1 cellular context compared by ENCODE assay signal in the genomic region with DNA sequence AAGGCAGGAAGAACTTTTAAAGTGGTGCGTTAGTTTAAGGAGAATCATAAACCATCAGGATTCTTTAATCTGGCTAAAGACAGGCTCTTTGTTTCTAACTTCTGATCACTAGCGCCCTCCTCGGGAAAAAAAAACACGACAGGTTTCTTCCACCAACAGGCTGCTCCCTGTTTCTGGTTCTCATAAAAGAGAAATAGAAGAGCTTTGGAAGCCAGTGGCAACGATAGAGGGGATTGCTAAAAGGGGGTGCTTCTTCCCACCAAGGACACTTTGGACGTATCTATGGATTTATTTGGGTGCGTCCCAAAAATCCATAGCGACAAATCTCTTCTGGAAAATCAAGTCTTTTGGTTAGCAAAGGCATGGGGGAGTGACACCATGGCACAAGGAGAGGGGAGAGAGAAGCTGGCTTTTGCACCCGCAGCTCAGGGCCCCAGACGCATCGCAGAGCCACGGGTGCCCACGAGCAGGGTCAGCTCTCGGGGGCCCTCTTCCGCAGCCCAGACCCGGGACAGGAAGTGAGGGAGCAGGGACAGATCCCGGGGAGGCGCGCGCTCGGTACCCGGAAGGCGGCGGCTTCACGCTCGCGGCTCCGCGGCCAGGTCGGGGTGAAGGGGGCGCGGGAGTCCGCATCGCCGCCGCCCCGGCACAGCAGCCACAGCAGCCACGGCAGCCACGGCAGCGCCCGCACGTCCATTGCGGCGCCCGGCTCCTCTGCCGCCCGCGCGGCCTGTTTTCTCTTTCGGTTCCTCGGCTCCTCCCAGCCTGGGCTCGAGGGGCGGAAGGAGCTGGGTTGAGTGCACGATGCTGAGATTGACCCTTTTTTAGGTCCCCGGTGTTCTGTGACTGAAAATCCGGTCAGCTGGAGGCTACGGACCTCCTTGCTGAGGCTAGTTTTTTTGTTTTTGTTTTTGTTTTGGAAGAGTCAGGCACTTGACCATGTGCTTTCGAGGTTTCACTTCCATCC.
TF ChIP-seq lines count a peak whose summit lies in the region.

A gene with protein sequence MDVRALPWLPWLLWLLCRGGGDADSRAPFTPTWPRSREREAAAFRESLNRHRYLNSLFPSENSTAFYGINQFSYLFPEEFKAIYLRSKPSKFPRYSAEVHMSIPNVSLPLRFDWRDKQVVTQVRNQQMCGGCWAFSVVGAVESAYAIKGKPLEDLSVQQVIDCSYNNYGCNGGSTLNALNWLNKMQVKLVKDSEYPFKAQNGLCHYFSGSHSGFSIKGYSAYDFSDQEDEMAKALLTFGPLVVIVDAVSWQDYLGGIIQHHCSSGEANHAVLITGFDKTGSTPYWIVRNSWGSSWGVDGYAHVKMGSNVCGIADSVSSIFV (minus strand): TSS at position 716 of the 967 bp plus-strand sequence. CDS start 19 bp downstream, at position 697.

TF ChIP-seq in HepG2, 621 proteins besides CTCF, POLR2A, EP300 and RAD21 (continued from another document and continues in another):
- TF ChIP-seq MEIS2 (CRISPR knock-in tag; IDR thresholded peaks at IDR 0.05) (peak; percentile 48; the same call in 1 of the 2 replicates), ZNF670 (CRISPR knock-in tag; IDR thresholded peaks at IDR 0.05; ENCODE audit: borderline replicate concordance) (no peak), RFX5 (IDR thresholded peaks at IDR 0.05; ENCODE audit: low read depth, low read length) (no peak), ZNF605 (CRISPR knock-in tag; IDR thresholded peaks at IDR 0.05) (peak; percentile 35; the same call in 1 of the 2 replicates), ZIK1 (CRISPR knock-in tag; IDR thresholded peaks at IDR 0.05; ENCODE audit: borderline replicate concordance, low read depth) (0 out of 2 replicates have a peak, but pooled peaks have one; percentile 34), NPAS2 (CRISPR knock-in tag; IDR thresholded peaks at IDR 0.05; ENCODE audit: borderline replicate concordance) (no peak), HMG20A (CRISPR knock-in tag; IDR thresholded peaks at IDR 0.05; ENCODE audit: borderline replicate concordance) (no peak), MLLT10 (CRISPR knock-in tag; IDR thresholded peaks at IDR 0.05) (no peak), NCOA2 (CRISPR knock-in tag; IDR thresholded peaks at IDR 0.05) (no peak), ZNF776 (CRISPR knock-in tag; IDR thresholded peaks at IDR 0.05) (no peak), FOXC1 (CRISPR knock-in tag; IDR thresholded peaks at IDR 0.05; ENCODE audit: borderline replicate concordance) (peak; percentile 50; the same call in 1 of the 2 replicates), ZNF724P (CRISPR knock-in tag; IDR thresholded peaks at IDR 0.05; ENCODE audit: borderline replicate concordance) (0 out of 2 replicates have a peak, but pooled peaks have one; percentile 55), XRCC5 (optimal IDR thresholded peaks at IDR 0.05; ENCODE audit: low read length) (peak; percentile 30), ZNF792 (CRISPR knock-in tag; IDR thresholded peaks at IDR 0.05) (no peak), SRSF9 (IDR thresholded peaks at IDR 0.05; ENCODE audit: borderline replicate concordance, insufficient read depth, low read depth, low read length, poor library complexity, severe bottlenecking) (no peak), ZMYM4 (CRISPR knock-in tag; IDR thresholded peaks at IDR 0.05) (peak; percentile 79; the same call in 1 of the 2 replicates), KAT8 (CRISPR knock-in tag; IDR thresholded peaks at IDR 0.05) (peak; percentile 78), HOXA5 (CRISPR knock-in tag; IDR thresholded peaks at IDR 0.05) (no peak), HNRNPLL (IDR thresholded peaks at IDR 0.05; ENCODE audit: low read depth, low read length, poor library complexity, severe bottlenecking) (peak; percentile 42), TBP (CRISPR knock-in tag; IDR thresholded peaks at IDR 0.05) (no peak), MTF2 (CRISPR knock-in tag; IDR thresholded peaks at IDR 0.05; ENCODE audit: borderline replicate concordance) (0 out of 2 replicates have a peak, but pooled peaks have one; percentile 68), SIN3A (IDR thresholded peaks at IDR 0.05; ENCODE audit: borderline replicate concordance, low read depth, low read length) (no peak), KDM5B (CRISPR knock-in tag; IDR thresholded peaks at IDR 0.05; ENCODE audit: borderline replicate concordance) (peak; percentile 23; the same call in 1 of the 2 replicates), CEBPG (CRISPR knock-in tag; IDR thresholded peaks at IDR 0.05) (no peak), POLR2AphosphoS5 (IDR thresholded peaks at IDR 0.05; ENCODE audit: low read depth, low read length) (no peak), ZSCAN20 (CRISPR knock-in tag; IDR thresholded peaks at IDR 0.05; ENCODE audit: borderline replicate concordance) (0 out of 2 replicates have a peak, but pooled peaks have one; percentile 29), ZNF546 (CRISPR knock-in tag; conservative IDR thresholded peaks at IDR 0.05) (no peak), NCOR1 (IDR thresholded peaks at IDR 0.05; ENCODE audit: borderline replicate concordance, low read length) (no peak), ZNF616 (CRISPR knock-in tag; IDR thresholded peaks at IDR 0.05; ENCODE audit: low read depth) (no peak), SIN3B (IDR thresholded peaks at IDR 0.05; ENCODE audit: low read length) (no peak)
- TF ChIP-seq, protein P1, sequence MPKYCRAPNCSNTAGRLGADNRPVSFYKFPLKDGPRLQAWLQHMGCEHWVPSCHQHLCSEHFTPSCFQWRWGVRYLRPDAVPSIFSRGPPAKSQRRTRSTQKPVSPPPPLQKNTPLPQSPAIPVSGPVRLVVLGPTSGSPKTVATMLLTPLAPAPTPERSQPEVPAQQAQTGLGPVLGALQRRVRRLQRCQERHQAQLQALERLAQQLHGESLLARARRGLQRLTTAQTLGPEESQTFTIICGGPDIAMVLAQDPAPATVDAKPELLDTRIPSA (CRISPR knock-in tag; IDR thresholded peaks at IDR 0.05; ENCODE audit: borderline replicate concordance): no peak
- TF ChIP-seq, protein P2, sequence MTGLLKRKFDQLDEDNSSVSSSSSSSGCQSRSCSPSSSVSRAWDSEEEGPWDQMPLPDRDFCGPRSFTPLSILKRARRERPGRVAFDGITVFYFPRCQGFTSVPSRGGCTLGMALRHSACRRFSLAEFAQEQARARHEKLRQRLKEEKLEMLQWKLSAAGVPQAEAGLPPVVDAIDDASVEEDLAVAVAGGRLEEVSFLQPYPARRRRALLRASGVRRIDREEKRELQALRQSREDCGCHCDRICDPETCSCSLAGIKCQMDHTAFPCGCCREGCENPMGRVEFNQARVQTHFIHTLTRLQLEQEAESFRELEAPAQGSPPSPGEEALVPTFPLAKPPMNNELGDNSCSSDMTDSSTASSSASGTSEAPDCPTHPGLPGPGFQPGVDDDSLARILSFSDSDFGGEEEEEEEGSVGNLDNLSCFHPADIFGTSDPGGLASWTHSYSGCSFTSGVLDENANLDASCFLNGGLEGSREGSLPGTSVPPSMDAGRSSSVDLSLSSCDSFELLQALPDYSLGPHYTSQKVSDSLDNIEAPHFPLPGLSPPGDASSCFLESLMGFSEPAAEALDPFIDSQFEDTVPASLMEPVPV (CRISPR knock-in tag; IDR thresholded peaks at IDR 0.05): 0 out of 2 replicates have a peak, but pooled peaks have one; percentile 47
- TF ChIP-seq, protein P3, sequence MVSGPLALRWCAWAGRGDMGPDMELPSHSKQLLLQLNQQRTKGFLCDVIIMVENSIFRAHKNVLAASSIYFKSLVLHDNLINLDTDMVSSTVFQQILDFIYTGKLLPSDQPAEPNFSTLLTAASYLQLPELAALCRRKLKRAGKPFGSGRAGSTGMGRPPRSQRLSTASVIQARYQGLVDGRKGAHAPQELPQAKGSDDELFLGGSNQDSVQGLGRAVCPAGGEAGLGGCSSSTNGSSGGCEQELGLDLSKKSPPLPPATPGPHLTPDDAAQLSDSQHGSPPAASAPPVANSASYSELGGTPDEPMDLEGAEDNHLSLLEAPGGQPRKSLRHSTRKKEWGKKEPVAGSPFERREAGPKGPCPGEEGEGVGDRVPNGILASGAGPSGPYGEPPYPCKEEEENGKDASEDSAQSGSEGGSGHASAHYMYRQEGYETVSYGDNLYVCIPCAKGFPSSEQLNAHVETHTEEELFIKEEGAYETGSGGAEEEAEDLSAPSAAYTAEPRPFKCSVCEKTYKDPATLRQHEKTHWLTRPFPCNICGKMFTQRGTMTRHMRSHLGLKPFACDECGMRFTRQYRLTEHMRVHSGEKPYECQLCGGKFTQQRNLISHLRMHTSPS (CRISPR knock-in tag; IDR thresholded peaks at IDR 0.05; ENCODE audit: low read depth): no peak
- TF ChIP-seq, protein P4, sequence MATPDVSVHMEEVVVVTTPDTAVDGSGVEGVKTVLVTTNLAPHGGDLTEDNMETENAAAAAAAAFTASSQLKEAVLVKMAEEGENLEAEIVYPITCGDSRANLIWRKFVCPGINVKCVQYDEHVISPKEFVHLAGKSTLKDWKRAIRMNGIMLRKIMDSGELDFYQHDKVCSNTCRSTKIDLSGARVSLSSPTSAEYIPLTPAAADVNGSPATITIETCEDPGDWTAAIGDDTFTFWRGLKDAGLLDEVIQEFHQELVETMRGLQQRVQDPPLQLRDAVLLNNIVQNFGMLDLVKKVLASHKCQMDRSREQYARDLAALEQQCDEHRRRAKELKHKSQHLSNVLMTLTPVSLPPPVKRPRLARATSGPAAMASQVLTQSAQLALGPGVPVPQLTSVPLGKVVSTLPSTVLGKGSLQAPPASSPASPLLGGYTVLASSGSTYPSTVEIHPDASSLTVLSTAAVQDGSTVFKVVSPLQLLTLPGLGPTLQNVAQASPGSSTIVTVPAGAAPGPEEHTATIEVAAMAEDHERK (CRISPR knock-in tag; IDR thresholded peaks at IDR 0.05; ENCODE audit: low read depth): no peak
- TF ChIP-seq, protein P5, sequence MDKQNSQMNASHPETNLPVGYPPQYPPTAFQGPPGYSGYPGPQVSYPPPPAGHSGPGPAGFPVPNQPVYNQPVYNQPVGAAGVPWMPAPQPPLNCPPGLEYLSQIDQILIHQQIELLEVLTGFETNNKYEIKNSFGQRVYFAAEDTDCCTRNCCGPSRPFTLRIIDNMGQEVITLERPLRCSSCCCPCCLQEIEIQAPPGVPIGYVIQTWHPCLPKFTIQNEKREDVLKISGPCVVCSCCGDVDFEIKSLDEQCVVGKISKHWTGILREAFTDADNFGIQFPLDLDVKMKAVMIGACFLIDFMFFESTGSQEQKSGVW (CRISPR knock-in tag; IDR thresholded peaks at IDR 0.05; ENCODE audit: borderline replicate concordance): no peak
- TF ChIP-seq, protein P6, sequence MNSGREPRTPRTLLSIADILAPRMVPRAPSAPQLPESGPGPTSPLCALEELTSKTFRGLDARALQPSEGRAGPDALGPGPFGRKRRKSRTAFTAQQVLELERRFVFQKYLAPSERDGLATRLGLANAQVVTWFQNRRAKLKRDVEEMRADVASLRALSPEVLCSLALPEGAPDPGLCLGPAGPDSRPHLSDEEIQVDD (CRISPR knock-in tag; IDR thresholded peaks at IDR 0.05; ENCODE audit: borderline replicate concordance): 0 out of 2 replicates have a peak, but pooled peaks have one; percentile 33
- TF ChIP-seq, protein P7, sequence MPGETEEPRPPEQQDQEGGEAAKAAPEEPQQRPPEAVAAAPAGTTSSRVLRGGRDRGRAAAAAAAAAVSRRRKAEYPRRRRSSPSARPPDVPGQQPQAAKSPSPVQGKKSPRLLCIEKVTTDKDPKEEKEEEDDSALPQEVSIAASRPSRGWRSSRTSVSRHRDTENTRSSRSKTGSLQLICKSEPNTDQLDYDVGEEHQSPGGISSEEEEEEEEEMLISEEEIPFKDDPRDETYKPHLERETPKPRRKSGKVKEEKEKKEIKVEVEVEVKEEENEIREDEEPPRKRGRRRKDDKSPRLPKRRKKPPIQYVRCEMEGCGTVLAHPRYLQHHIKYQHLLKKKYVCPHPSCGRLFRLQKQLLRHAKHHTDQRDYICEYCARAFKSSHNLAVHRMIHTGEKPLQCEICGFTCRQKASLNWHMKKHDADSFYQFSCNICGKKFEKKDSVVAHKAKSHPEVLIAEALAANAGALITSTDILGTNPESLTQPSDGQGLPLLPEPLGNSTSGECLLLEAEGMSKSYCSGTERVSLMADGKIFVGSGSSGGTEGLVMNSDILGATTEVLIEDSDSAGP (CRISPR knock-in tag; IDR thresholded peaks at IDR 0.05; ENCODE audit: borderline replicate concordance): peak; percentile 75; the same call in 1 of the 2 replicates
- TF ChIP-seq, protein P8, sequence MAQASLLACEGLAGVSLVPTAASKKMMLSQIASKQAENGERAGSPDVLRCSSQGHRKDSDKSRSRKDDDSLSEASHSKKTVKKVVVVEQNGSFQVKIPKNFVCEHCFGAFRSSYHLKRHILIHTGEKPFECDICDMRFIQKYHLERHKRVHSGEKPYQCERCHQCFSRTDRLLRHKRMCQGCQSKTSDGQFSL (CRISPR knock-in tag; IDR thresholded peaks at IDR 0.05): no peak
- TF ChIP-seq, protein P9, sequence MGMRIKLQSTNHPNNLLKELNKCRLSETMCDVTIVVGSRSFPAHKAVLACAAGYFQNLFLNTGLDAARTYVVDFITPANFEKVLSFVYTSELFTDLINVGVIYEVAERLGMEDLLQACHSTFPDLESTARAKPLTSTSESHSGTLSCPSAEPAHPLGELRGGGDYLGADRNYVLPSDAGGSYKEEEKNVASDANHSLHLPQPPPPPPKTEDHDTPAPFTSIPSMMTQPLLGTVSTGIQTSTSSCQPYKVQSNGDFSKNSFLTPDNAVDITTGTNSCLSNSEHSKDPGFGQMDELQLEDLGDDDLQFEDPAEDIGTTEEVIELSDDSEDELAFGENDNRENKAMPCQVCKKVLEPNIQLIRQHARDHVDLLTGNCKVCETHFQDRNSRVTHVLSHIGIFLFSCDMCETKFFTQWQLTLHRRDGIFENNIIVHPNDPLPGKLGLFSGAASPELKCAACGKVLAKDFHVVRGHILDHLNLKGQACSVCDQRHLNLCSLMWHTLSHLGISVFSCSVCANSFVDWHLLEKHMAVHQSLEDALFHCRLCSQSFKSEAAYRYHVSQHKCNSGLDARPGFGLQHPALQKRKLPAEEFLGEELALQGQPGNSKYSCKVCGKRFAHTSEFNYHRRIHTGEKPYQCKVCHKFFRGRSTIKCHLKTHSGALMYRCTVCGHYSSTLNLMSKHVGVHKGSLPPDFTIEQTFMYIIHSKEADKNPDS (CRISPR knock-in tag; IDR thresholded peaks at IDR 0.05): no peak
- TF ChIP-seq, protein P10, sequence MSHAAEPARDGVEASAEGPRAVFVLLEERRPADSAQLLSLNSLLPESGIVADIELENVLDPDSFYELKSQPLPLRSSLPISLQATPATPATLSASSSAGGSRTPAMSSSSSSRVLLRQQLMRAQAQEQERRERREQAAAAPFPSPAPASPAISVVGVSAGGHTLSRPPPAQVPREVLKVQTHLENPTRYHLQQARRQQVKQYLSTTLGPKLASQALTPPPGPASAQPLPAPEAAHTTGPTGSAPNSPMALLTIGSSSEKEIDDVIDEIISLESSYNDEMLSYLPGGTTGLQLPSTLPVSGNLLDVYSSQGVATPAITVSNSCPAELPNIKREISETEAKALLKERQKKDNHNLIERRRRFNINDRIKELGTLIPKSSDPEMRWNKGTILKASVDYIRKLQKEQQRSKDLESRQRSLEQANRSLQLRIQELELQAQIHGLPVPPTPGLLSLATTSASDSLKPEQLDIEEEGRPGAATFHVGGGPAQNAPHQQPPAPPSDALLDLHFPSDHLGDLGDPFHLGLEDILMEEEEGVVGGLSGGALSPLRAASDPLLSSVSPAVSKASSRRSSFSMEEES (CRISPR knock-in tag; IDR thresholded peaks at IDR 0.05): no peak
- TF ChIP-seq, protein P11, sequence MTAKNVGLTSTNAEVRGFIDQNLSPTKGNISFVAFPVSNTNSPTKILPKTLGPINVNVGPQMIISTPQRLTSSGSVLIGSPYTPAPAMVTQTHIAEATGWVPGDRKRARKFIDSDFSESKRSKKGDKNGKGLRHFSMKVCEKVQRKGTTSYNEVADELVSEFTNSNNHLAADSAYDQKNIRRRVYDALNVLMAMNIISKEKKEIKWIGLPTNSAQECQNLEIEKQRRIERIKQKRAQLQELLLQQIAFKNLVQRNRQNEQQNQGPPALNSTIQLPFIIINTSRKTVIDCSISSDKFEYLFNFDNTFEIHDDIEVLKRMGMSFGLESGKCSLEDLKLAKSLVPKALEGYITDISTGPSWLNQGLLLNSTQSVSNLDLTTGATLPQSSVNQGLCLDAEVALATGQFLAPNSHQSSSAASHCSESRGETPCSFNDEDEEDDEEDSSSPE (CRISPR knock-in tag; IDR thresholded peaks at IDR 0.05): peak; percentile 32; the same call in 1 of the 2 replicates
